In the genomic region with DNA sequence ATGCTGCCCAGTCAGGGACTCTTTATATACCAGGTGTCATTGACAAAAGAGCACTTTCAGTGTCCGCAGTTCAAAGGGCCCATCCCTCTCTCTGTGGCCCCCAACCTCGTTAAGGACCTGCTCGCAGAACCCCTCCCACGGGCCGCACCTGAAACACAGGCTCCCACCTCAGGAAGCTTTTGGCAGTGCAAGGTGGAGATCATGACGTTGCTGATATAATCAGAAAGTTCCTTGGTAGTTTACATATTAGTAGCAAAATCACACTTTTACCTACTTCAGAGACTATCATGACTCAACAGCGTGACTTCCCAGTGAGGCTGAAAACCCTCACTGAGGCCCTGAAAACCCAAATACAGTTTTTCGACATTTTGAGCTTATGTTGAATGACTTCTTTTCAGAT, we compare ENCODE assay signal across 17 cellular contexts. TPM values are rescaled to one million over a fixed set of nuclear protein-coding genes. Genes with fewer than 3 reads are reported as not detected.
"Had no signal": no experiment of that assay in that cellular context is flagged by ENCODE, and none has a peak within 500 bp of the region (broad histone marks: within the 10 kb centered on the region; RNA-seq: fewer than 3 reads in every experiment).

No MANE protein-coding gene starts in this region.

- H3K9me3 Mint-ChIP-seq: activated naive CD8-positive, alpha-beta T cell treated with anti-CD3 and anti-CD28 coated beads, Interleukin-2, amount 50 U/mL, for 24 hours; dendritic cell treated with granulocyte-macrophage colony-stimulating factor and Interleukin-4, amounts not matched to agents 40 ng/mL and 50 ng/mL, for 4 days; effector memory CD8-positive, alpha-beta T cell; immature natural killer cell had no signal

- H3K27me3 Mint-ChIP-seq: dendritic cell treated with granulocyte-macrophage colony-stimulating factor and Interleukin-4, amounts not matched to agents 40 ng/mL and 50 ng/mL, for 4 days had no signal

- DNase-seq: activated CD8-positive, alpha-beta memory T cell treated with anti-CD3 and anti-CD28 coated beads for 24 hours; activated gamma-delta T cell treated with Interleukin-2 at 50 U/mL for 16 hours; activated naive CD8-positive, alpha-beta T cell treated with anti-CD3 and anti-CD28 coated beads, Interleukin-2, amount 50 U/mL, for 24 hours; effector memory CD8-positive, alpha-beta T cell; foreskin melanocyte; immature natural killer cell; nephron progenitor cell; occipital lobe had no signal

- H3K4me3 ChIP-seq: ascending aorta, breast epithelium, skin epidermis had no signal

- H3K36me3 ChIP-seq: ascending aorta, breast epithelium had no signal

- H3K27ac Mint-ChIP-seq: activated naive CD8-positive, alpha-beta T cell treated with anti-CD3 and anti-CD28 coated beads, Interleukin-2, amount 50 U/mL, for 24 hours; dendritic cell treated with granulocyte-macrophage colony-stimulating factor and Interleukin-4, amounts not matched to agents 40 ng/mL and 50 ng/mL, for 4 days; effector memory CD8-positive, alpha-beta T cell; immature natural killer cell; nephron progenitor cell had no signal

- H3K9me3 ChIP-seq: ascending aorta, breast epithelium had no signal

- H3K27me3 ChIP-seq: ascending aorta, breast epithelium had no signal

- H3K27ac ChIP-seq: ascending aorta, breast epithelium, epithelial cell of prostate, skin epidermis had no signal

- H3K4me1 ChIP-seq: ascending aorta, breast epithelium had no signal

- ATAC-seq: activated naive CD8-positive, alpha-beta T cell treated with anti-CD3 and anti-CD28 coated beads, Interleukin-2, amount 50 U/mL, for 24 hours; effector memory CD8-positive, alpha-beta T cell had no signal

- H3K4me3 Mint-ChIP-seq: activated naive CD8-positive, alpha-beta T cell treated with anti-CD3 and anti-CD28 coated beads, Interleukin-2, amount 50 U/mL, for 24 hours; dendritic cell treated with granulocyte-macrophage colony-stimulating factor and Interleukin-4, amounts not matched to agents 40 ng/mL and 50 ng/mL, for 4 days; effector memory CD8-positive, alpha-beta T cell; immature natural killer cell; nephron progenitor cell had no signal

- H3K4me1 Mint-ChIP-seq: activated naive CD8-positive, alpha-beta T cell treated with anti-CD3 and anti-CD28 coated beads, Interleukin-2, amount 50 U/mL, for 24 hours; immature natural killer cell had no signal

- H3K36me3 Mint-ChIP-seq: immature natural killer cell had no signal

RNA-seq across cellular contexts. Expression of a gene that starts 4.1 kb away (rescaled TPM):
- total RNA-seq: ascending aorta, breast epithelium, cerebellum, fibroblast of lung, mesenteric fat pad, posterior vena cava had no signal
- polyA plus RNA-seq: fibroblast of lung, immature natural killer cell had no signal

RNA-seq across cellular contexts. Expression of a gene that starts 37.9 kb away (rescaled TPM):
- total RNA-seq: ascending aorta, breast epithelium, cerebellum, fibroblast of lung, mesenteric fat pad, occipital lobe, posterior vena cava had no signal
- polyA plus RNA-seq: fibroblast of lung, immature natural killer cell had no signal
